ENCODE assay signal across 16 cellular contexts in genomic region chr2:148725569-148725968, GRCh38.
DNase-seq lines count a peak whose midpoint lies in the region; ATAC-seq and TF ChIP-seq lines count a peak whose summit lies in the region.
"Had no signal": no experiment of that assay in that cellular context is flagged by ENCODE, and none has a peak within 500 bp of the region (broad histone marks: within the 10 kb centered on the region; RNA-seq: fewer than 3 reads in every experiment).

No MANE protein-coding gene starts in this region.

- H3K9ac ChIP-seq in GM23248: no peak overlapping the region

- no peak overlapping the region for H3K27ac ChIP-seq in suprapubic skin
- no peak overlapping the region for H3K27ac ChIP-seq in GM23248
- H3K27ac ChIP-seq in CD8-positive, alpha-beta T cell (ENCODE audit: low read depth, low read length): no peak overlapping the region
- H3K27ac ChIP-seq: left ventricle myocardium inferior had no signal

- no peaks in the 10 kb centered on the region for H3K9me2 ChIP-seq in GM23248 (ENCODE audit: insufficient read depth)

- 95% methylated on average over 1 of the region's 1 CpG for WGBS in suprapubic skin
- 97 to 100% methylated on average over 1 of the region's 1 CpG for WGBS in GM23248 (ENCODE audit: low coverage in 1 of 2, low lambda C conversion rate in 2 of 2, missing lambda C conversion rate in 2 of 2), 2 experiments

- in situ Hi-C loops in GM23248 (cut with MboI): no loop called here

- peaks cover 22% of the 10 kb centered on the region; the same call in 1 of the 2 replicates for H4K20me1 ChIP-seq in GM23248 (ENCODE audit: insufficient read depth)

- peaks cover 98% of the 10 kb centered on the region for H3K79me2 ChIP-seq in GM23248 (ENCODE audit: insufficient read depth)

- H3K4me3 Mint-ChIP-seq in effector memory CD8-positive, alpha-beta T cell: peak overlapping the region in 1 of 2 donors; percentile 45
- H3K4me3 Mint-ChIP-seq in CD8-positive, alpha-beta T cell: no peak overlapping the region

- H3K9me3 Mint-ChIP-seq in effector memory CD8-positive, alpha-beta T cell: no peaks in the 10 kb centered on the region
- H3K9me3 Mint-ChIP-seq in CD8-positive, alpha-beta T cell: peaks cover 3% of the 10 kb centered on the region

- no peak overlapping the region for H3K4me2 ChIP-seq in GM23248 (ENCODE audit: unreplicated experiment)

- no peak for TF ChIP-seq CTCF in suprapubic skin (IDR thresholded peaks at IDR 0.05)
- TF ChIP-seq CTCF in CD8-positive, alpha-beta T cell (IDR thresholded peaks at IDR 0.05): no peak

- no peak for TF ChIP-seq EP300 in suprapubic skin (IDR thresholded peaks at IDR 0.05)

- H3K27ac Mint-ChIP-seq in effector memory CD8-positive, alpha-beta T cell: peak overlapping the region; percentile 2 to 76
- no peak overlapping the region for H3K27ac Mint-ChIP-seq in CD8-positive, alpha-beta T cell

- H3K4me1 Mint-ChIP-seq in effector memory CD8-positive, alpha-beta T cell (ENCODE audit: low read depth in 2 of 2): peaks cover 47 to 67% of the 10 kb centered on the region in 2 donors
- peaks cover 72% of the 10 kb centered on the region for H3K4me1 Mint-ChIP-seq in CD8-positive, alpha-beta T cell (ENCODE audit: low read depth)

- H3K36me3 Mint-ChIP-seq in effector memory CD8-positive, alpha-beta T cell (ENCODE audit: insufficient read depth): peaks cover 20% of the 10 kb centered on the region
- H3K36me3 Mint-ChIP-seq in CD8-positive, alpha-beta T cell: peaks cover 24% of the 10 kb centered on the region

- H3K27me3 ChIP-seq in suprapubic skin: no peaks in the 10 kb centered on the region
- H3K27me3 ChIP-seq in GM23248 (replicated peaks; ENCODE audit: insufficient read depth): no peaks in the 10 kb centered on the region
- no peaks in the 10 kb centered on the region for H3K27me3 ChIP-seq in CD8-positive, alpha-beta T cell (ENCODE audit: insufficient read depth, low read length)

- H3F3A ChIP-seq in GM23248 (ENCODE audit: insufficient read depth): peaks cover 17% of the 10 kb centered on the region

- no peak overlapping the region for H2AFZ ChIP-seq in GM23248

- POLR2A ChIA-PET in CD8-positive, alpha-beta T cell (lab: Charles Lee): no interaction called here

- H3K4me1 ChIP-seq in suprapubic skin (peaks cover 22% of the 10 kb centered on the region), GM23248 (ENCODE audit: insufficient read depth) (peaks cover 21% of the 10 kb centered on the region)
- peaks cover 20% of the 10 kb centered on the region for H3K4me1 ChIP-seq in CD8-positive, alpha-beta T cell (ENCODE audit: insufficient read depth, low read length)

- H3K9me3 ChIP-seq in suprapubic skin: no peaks in the 10 kb centered on the region
- H3K9me3 ChIP-seq in GM23248 (ENCODE audit: low read depth): no peaks in the 10 kb centered on the region
- H3K9me3 ChIP-seq in CD8-positive, alpha-beta T cell (ENCODE audit: low read length): no peaks in the 10 kb centered on the region

- intact Hi-C loops in CD8-positive, alpha-beta T cell (cut with DNase I, micrococcal nuclease): loop anchor here in 1 of 2 experiments (2.0 kb wide), 1 partner anchor 13 kb away; no protein-coding TSS in a partner anchor

- no peak overlapping the region for H3K4me3 ChIP-seq in suprapubic skin
- no peak overlapping the region for H3K4me3 ChIP-seq in GM23248
- H3K4me3 ChIP-seq in CD8-positive, alpha-beta T cell (ENCODE audit: low read depth, low read length): no peak overlapping the region
- H3K4me3 ChIP-seq: left ventricle myocardium inferior had no signal

- CTCF ChIA-PET in CD8-positive, alpha-beta T cell (lab: Charles Lee): no interaction called here

- ATAC-seq in GM18867 (IDR thresholded peaks at IDR 0.05; ENCODE audit: unreplicated experiment): peak; percentile 2
- ATAC-seq in HG02759 (IDR thresholded peaks at IDR 0.05; ENCODE audit: unreplicated experiment): peak; percentile 12
- peak; percentile 46 for ATAC-seq in effector memory CD8-positive, alpha-beta T cell (replicated peaks)
- ATAC-seq in CD8-positive, alpha-beta T cell: no peak

- DNase-seq in MV-4-11 (lab: John Stamatoyannopoulos, UW): peak; percentile 82
- DNase-seq in effector memory CD8-positive, alpha-beta T cell: no peak
- no peak for DNase-seq in suprapubic skin (ENCODE audit: low spot score in 2 of 2)
- DNase-seq in iPS-NIHi7 (ENCODE audit: extremely low spot score): no peak
- DNase-seq in GM23248: no peak
- no peak for DNase-seq in CD8-positive, alpha-beta T cell
- DNase-seq: activated CD4-positive, CD25-positive, alpha-beta regulatory T cell; activated naive CD4-positive, alpha-beta T cell treated with Interleukin-2 at 50 U/mL for 16 hours; GOT3; KG1; left ventricle myocardium inferior; NCI-H1694; NCI-H524 treated with DMSO at 0.1 percent for 48 hours had no signal

- H3K27me3 Mint-ChIP-seq in effector memory CD8-positive, alpha-beta T cell: no peaks in the 10 kb centered on the region
- no peaks in the 10 kb centered on the region for H3K27me3 Mint-ChIP-seq in CD8-positive, alpha-beta T cell (ENCODE audit: low read depth)
- H3K27me3 Mint-ChIP-seq: progenitor cell of endocrine pancreas had no signal

- no peak for TF ChIP-seq POLR2A in suprapubic skin (IDR thresholded peaks at IDR 0.05)

- no peaks in the 10 kb centered on the region for H3K36me3 ChIP-seq in suprapubic skin
- no peaks in the 10 kb centered on the region for H3K36me3 ChIP-seq in GM23248 (ENCODE audit: low read depth)
- H3K36me3 ChIP-seq in CD8-positive, alpha-beta T cell (ENCODE audit: insufficient read depth, low read length): no peaks in the 10 kb centered on the region
- H3K36me3 ChIP-seq: left ventricle myocardium inferior had no signal
